1 cellular context compared by ENCODE assay signal in the genomic region with DNA sequence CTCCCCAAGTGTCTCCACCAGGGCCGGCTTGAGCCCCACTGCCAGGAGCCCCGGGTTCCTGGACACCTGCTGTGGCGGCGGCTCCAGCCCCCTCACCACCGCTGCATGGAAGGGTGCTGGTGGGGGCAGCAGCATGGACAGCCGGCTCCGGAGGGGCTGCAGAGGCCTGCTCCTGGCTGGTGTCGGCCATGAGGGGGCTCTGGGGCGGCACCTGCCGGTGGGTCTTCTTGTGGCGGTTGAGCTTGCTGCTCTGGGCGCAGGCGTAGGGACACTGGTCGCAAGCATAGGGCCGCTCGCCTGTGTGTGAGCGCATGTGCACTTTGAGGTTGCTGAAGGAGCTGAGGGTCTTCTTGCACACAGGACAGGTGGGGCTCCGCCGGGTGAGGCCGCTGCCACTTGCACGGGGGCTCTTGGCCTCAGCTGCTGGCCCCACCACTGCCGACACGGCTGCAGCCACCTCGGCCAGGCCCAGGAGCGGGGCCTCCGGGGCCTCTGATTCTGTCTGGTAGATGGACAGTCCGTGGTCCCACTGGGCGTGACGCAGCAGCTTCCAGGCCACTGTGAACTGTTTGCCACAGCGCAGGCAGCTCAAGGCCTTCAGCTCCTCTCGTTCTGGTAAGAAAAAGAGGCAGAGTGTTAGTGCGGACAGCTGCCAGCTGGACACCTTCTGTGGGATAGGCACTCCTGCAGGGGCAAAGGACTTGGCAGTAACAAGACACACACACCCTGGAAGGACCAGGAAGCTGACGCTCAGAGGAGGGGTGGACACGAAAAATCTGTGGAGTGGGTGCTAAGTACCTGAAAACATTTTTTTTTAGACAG.
TF ChIP-seq lines count a peak whose summit lies in the region.

No MANE protein-coding gene starts in this region.

TF ChIP-seq in HepG2, 621 proteins besides CTCF, POLR2A, EP300 and RAD21:
- no peak for TF ChIP-seq ZC3H4 (CRISPR knock-in tag; IDR thresholded peaks at IDR 0.05; ENCODE audit: borderline replicate concordance)
- peak; percentile 30 for TF ChIP-seq AGO2 (optimal IDR thresholded peaks at IDR 0.05; ENCODE audit: low read depth, low read length)
- TF ChIP-seq RBFOX2 (IDR thresholded peaks at IDR 0.05; ENCODE audit: low read depth, low read length): peak; percentile 47
- TF ChIP-seq CREB1 (IDR thresholded peaks at IDR 0.05): no peak
- TF ChIP-seq CREB1 (CRISPR knock-in tag; IDR thresholded peaks at IDR 0.05): no peak
- peak; percentile 11 for TF ChIP-seq AGO1 (IDR thresholded peaks at IDR 0.05; ENCODE audit: low read depth, low read length, poor library complexity, severe bottlenecking)
